In genomic region chr2:136246086-136246669, GRCh38 we compare ENCODE assay signal across 8 cellular contexts.
DNase-seq lines count a peak whose midpoint lies in the region; ATAC-seq and TF ChIP-seq lines count a peak whose summit lies in the region.

No MANE protein-coding gene starts in this region.

- H3K36me3 ChIP-seq in OCI-LY1 (ENCODE audit: insufficient read depth, low read length) (no peaks in the 10 kb centered on the region), heart right ventricle (no peaks in the 10 kb centered on the region), spleen (no peaks in the 10 kb centered on the region)

- no peak overlapping the region for H3K4me3 ChIP-seq in OCI-LY1 (ENCODE audit: low read depth, low read length, poor library complexity, severe bottlenecking)
- H3K4me3 ChIP-seq in heart right ventricle = peak overlapping the region in 2 of 10 donors; percentile 6 to 16
- H3K4me3 ChIP-seq in spleen = peak overlapping the region in 1 of 8 donors; percentile 46

- TF ChIP-seq CTCF in Calu3 (IDR thresholded peaks at IDR 0.05; ENCODE audit: unreplicated experiment) (no peak), OCI-LY1 (IDR thresholded peaks at IDR 0.05; ENCODE audit: low read length) (no peak), heart right ventricle (IDR thresholded peaks at IDR 0.05) (no peak), spleen (IDR thresholded peaks at IDR 0.05 in 8 of 11, conservative IDR thresholded peaks at IDR 0.05 in 3 of 11) (no peak)

- peaks cover 15% of the 10 kb centered on the region for H3K4me1 Mint-ChIP-seq in Calu3 (ENCODE audit: low read depth, unreplicated experiment)

- no peaks in the 10 kb centered on the region for H3F3A ChIP-seq in OCI-LY1 (ENCODE audit: insufficient read depth, low read length)

- H3K27me3 Mint-ChIP-seq in Calu3 (ENCODE audit: unreplicated experiment) = no peaks in the 10 kb centered on the region

- H3K4me1 ChIP-seq in OCI-LY1 (ENCODE audit: insufficient read depth, low read length, severe bottlenecking) = peaks cover 89% of the 10 kb centered on the region
- peaks cover 0 to 54% (median 3%) of the 10 kb centered on the region in 9 donors for H3K4me1 ChIP-seq in heart right ventricle
- peaks cover 3 to 55% (median 20%) of the 10 kb centered on the region in 6 donors for H3K4me1 ChIP-seq in spleen

- peak in 7 of 8 donors; percentile 25 to 82 (median 56) for ATAC-seq in heart right ventricle
- no peak for ATAC-seq in activated CD4-positive, CD25-positive, alpha-beta regulatory T cell treated with anti-CD3 and anti-CD28 coated beads, Interleukin-2, amount 50 U/mL, for 24 hours

- H3K9me3 ChIP-seq in OCI-LY1 (ENCODE audit: low read length) (no peaks in the 10 kb centered on the region), heart right ventricle (no peaks in the 10 kb centered on the region), spleen (no peaks in the 10 kb centered on the region)

- H3K27ac Mint-ChIP-seq in Calu3 (ENCODE audit: unreplicated experiment) = no peak overlapping the region

- H3K9me3 Mint-ChIP-seq in Calu3 (ENCODE audit: low read depth, unreplicated experiment) = no peaks in the 10 kb centered on the region

- CTCF ChIA-PET in Calu3 (lab: Charles Lee) = no interaction called here

- H3K27me3 ChIP-seq in OCI-LY1 (ENCODE audit: insufficient read depth, low read length) (no peaks in the 10 kb centered on the region), heart right ventricle (no peaks in the 10 kb centered on the region), spleen (replicated peaks in 1 of 7) (no peaks in the 10 kb centered on the region)

- no peak for TF ChIP-seq POLR2A in spleen (IDR thresholded peaks at IDR 0.05)

- WGBS in heart right ventricle, 2 donors = 39 to 46% methylated on average over 15 of the region's 15 CpGs
- WGBS in spleen, 5 donors = 41 to 61% (median 52%) methylated on average over 14 to 15 of the region's 15 CpGs

- no peaks in the 10 kb centered on the region for H3K36me3 Mint-ChIP-seq in Calu3 (ENCODE audit: insufficient read depth, unreplicated experiment)

- no peaks in the 10 kb centered on the region for H3K79me2 ChIP-seq in OCI-LY1 (ENCODE audit: insufficient read depth, low read length)

- no TSS peak for BruUV-seq in Calu3 (replicated peaks; lab: Mats Ljungman, UMichigan)

- H3K27ac ChIP-seq in OCI-LY1 (ENCODE audit: low read depth, low read length, poor library complexity, severe bottlenecking) (peak overlapping the region; percentile 100), heart right ventricle (peak overlapping the region in 1 of 10 donors; percentile 80), spleen (peak overlapping the region in 4 of 8 donors; percentile 38 to 73 (median 48))

- peak overlapping the region; percentile 50 for H3K4me2 ChIP-seq in OCI-LY1 (ENCODE audit: low read length)

- H3K9ac ChIP-seq in OCI-LY1 (ENCODE audit: low read length) = peak overlapping the region; percentile 45

- no peak overlapping the region for H2AFZ ChIP-seq in OCI-LY1 (ENCODE audit: low read length)

- peak overlapping the region; percentile 30 for H3K4me3 Mint-ChIP-seq in Calu3 (ENCODE audit: low read depth, unreplicated experiment)

- DNase-seq in Calu3 = peak; percentile 25
- peak; percentile 29 for DNase-seq in HCEC 1CT
- DNase-seq in heart right ventricle = no peak
- peak; percentile 87 for DNase-seq in spleen
- no peak for DNase-seq in NCI-H2171 (lab: John Stamatoyannopoulos, UW)
- no peak for DNase-seq in NCI-H82 treated with DMSO at 0.1 percent for 48 hours (lab: John Stamatoyannopoulos, UW; ENCODE audit: unreplicated experiment)

- no peaks in the 10 kb centered on the region for H3K9me2 ChIP-seq in OCI-LY1 (ENCODE audit: low read depth, low read length)

- H4K20me1 ChIP-seq in OCI-LY1 (ENCODE audit: insufficient read depth, low read length) = no peaks in the 10 kb centered on the region

- intact Hi-C loops in Calu3 (cut with micrococcal nuclease; ENCODE audit: unreplicated experiment) (no loop called here), heart right ventricle (cut with DNase I) (no loop called here), spleen (cut with DNase I; ENCODE audit: low total_unique reads) (no loop called here)

Comparison
In these comparisons a context has a peak if more than half of its experiments do, and no peak if none do; other contexts are left out.
1. DNase-seq: peak in Calu3 (single experiment), HCEC 1CT (single experiment) and spleen (single experiment); none in heart right ventricle (0 of 2), NCI-H2171 (single experiment) and NCI-H82 treated with DMSO at 0.1 percent for 48 hours (single experiment).
2. ATAC-seq: peak in heart right ventricle (7 of 8); none in activated CD4-positive, CD25-positive, alpha-beta regulatory T cell treated with anti-CD3 and anti-CD28 coated beads, Interleukin-2, amount 50 U/mL, for 24 hours (0 of 2).